Comparison of ENCODE assay signal across 1 cellular context in genomic region chr1:42747125-42747524, GRCh38.
TF ChIP-seq lines count a peak whose summit lies in the region.

No MANE protein-coding gene starts in this region.

TF ChIP-seq in HepG2, 621 proteins besides CTCF, POLR2A, EP300 and RAD21 (continued from another document):
- peak; percentile 44 for TF ChIP-seq ZNF687 (CRISPR knock-in tag; IDR thresholded peaks at IDR 0.05)
- TF ChIP-seq ZNF503 (CRISPR knock-in tag; IDR thresholded peaks at IDR 0.05): no peak
- 0 out of 2 replicates have a peak, but pooled peaks have one; percentile 26 for TF ChIP-seq GABPB1 (CRISPR knock-in tag; IDR thresholded peaks at IDR 0.05)
- peak; percentile 17; the same call in 1 of the 2 replicates for TF ChIP-seq POLR2AphosphoS5 (IDR thresholded peaks at IDR 0.05; ENCODE audit: low read depth, low read length)
- TF ChIP-seq ZSCAN31 (CRISPR knock-in tag; IDR thresholded peaks at IDR 0.05; ENCODE audit: low read depth): 0 out of 2 replicates have a peak, but pooled peaks have one; percentile 23
- peak; percentile 37 for TF ChIP-seq XRCC5 (optimal IDR thresholded peaks at IDR 0.05; ENCODE audit: low read length)
- no peak for TF ChIP-seq ZNF513 (CRISPR knock-in tag; conservative IDR thresholded peaks at IDR 0.05)
- TF ChIP-seq KLF15 (CRISPR knock-in tag; IDR thresholded peaks at IDR 0.05; ENCODE audit: borderline replicate concordance): no peak
- peak; percentile 18; the same call in 1 of the 2 replicates for TF ChIP-seq ZNF574 (CRISPR knock-in tag; IDR thresholded peaks at IDR 0.05)
- TF ChIP-seq STAG1 (CRISPR knock-in tag; IDR thresholded peaks at IDR 0.05): peak; percentile 83
- no peak for TF ChIP-seq TP53 (CRISPR knock-in tag; conservative IDR thresholded peaks at IDR 0.05)
- peak; percentile 56; the same call in 1 of the 2 replicates for TF ChIP-seq NRL (CRISPR knock-in tag; IDR thresholded peaks at IDR 0.05; ENCODE audit: borderline replicate concordance)
- TF ChIP-seq ZNF768 (CRISPR knock-in tag; IDR thresholded peaks at IDR 0.05): 0 out of 2 replicates have a peak, but pooled peaks have one; percentile 17
- 0 out of 2 replicates have a peak, but pooled peaks have one; percentile 9 for TF ChIP-seq ZNF891 (CRISPR knock-in tag; IDR thresholded peaks at IDR 0.05)
- TF ChIP-seq ZBTB38 (CRISPR knock-in tag; IDR thresholded peaks at IDR 0.05): peak; percentile 98
- 0 out of 2 replicates have a peak, but pooled peaks have one; percentile 22 for TF ChIP-seq TBX2 (CRISPR knock-in tag; IDR thresholded peaks at IDR 0.05; ENCODE audit: borderline replicate concordance)
